20 cellular contexts compared by ENCODE assay signal in the genomic region with DNA sequence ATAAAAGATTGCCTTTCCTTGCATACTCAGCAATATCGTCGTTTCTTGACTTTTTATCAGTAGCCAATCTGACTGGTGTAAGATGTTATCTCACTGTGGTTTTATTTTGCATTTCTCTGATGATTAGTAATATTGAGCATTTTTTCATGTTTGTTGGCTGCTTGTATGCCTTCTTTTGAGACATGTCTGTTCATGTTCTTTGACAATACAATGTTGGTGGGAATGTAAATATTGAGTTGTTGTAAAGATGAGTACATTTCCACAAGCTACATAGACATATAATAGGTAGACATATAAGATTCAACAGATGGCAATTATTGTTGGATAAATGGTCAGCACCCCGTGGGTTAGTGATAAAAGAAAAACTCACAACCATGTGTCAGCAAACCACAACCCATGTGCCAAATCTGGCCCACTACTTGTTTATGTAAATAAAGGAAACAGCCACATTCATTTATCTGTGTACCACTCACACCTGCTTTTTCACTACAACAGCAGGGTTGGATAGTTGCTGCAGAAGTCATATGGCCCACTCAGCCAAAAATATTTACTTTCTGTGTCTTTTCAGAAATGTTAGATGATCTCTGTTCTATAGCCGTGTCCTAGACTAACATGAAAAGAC.
DNase-seq lines count a peak whose midpoint lies in the region; ATAC-seq lines count a peak whose summit lies in the region.
"Had no signal": no experiment of that assay in that cellular context is flagged by ENCODE, and none has a peak within 500 bp of the region (broad histone marks: within the 10 kb centered on the region; RNA-seq: fewer than 3 reads in every experiment).

No MANE protein-coding gene starts in this region.

- no peak for ATAC-seq in HG03469 (IDR thresholded peaks at IDR 0.05; ENCODE audit: unreplicated experiment)
- ATAC-seq in HG03095 (IDR thresholded peaks at IDR 0.05; ENCODE audit: unreplicated experiment), result no peak
- ATAC-seq: HCT116, T-cell had no signal

- H3K27ac ChIP-seq in epithelial cell of prostate, result no peak overlapping the region
- H3K27ac ChIP-seq: 22Rv1, esophagus squamous epithelium, transverse colon, VCaP had no signal

- DNase-seq in DMS53 (lab: John Stamatoyannopoulos, UW), result peak; percentile 24
- DNase-seq in DMS53 treated with DMSO at 0.1 percent for 48 hours (lab: John Stamatoyannopoulos, UW; ENCODE audit: unreplicated experiment), result no peak
- peak; percentile 46 for DNase-seq in NCI-H1092 (lab: John Stamatoyannopoulos, UW)
- peak; percentile 99 for DNase-seq in NCI-H748 (lab: John Stamatoyannopoulos, UW; ENCODE audit: unreplicated experiment)
- DNase-seq in epithelial cell of prostate (ENCODE audit: low read depth, low spot score), result peak; percentile 20
- DNase-seq in activated T-cell treated with anti-CD3 and anti-CD28 coated beads for 4 hours, result no peak
- DNase-seq: amniotic stem cell; BE2C; esophagus squamous epithelium; IMR-90; NCI-H2227 treated with DMSO at 0.1 percent for 48 hours; SHP77; stimulated activated CD4-positive, alpha-beta T cell treated with anti-CD3 and anti-CD28 coated beads, Interleukin-2, amount 100 ng/mL, for 24 hours; T-cell; transverse colon had no signal

Comparison
In these comparisons a context has a peak if more than half of its experiments do, and no peak if none do; other contexts are left out.
1. DNase-seq: peak in DMS53 (single experiment), NCI-H1092 (single experiment), NCI-H748 (single experiment) and epithelial cell of prostate (single experiment); none in DMS53 treated with DMSO at 0.1 percent for 48 hours (single experiment) and activated T-cell treated with anti-CD3 and anti-CD28 coated beads for 4 hours (single experiment).